1 cellular context compared by ENCODE assay signal in the genomic region with DNA sequence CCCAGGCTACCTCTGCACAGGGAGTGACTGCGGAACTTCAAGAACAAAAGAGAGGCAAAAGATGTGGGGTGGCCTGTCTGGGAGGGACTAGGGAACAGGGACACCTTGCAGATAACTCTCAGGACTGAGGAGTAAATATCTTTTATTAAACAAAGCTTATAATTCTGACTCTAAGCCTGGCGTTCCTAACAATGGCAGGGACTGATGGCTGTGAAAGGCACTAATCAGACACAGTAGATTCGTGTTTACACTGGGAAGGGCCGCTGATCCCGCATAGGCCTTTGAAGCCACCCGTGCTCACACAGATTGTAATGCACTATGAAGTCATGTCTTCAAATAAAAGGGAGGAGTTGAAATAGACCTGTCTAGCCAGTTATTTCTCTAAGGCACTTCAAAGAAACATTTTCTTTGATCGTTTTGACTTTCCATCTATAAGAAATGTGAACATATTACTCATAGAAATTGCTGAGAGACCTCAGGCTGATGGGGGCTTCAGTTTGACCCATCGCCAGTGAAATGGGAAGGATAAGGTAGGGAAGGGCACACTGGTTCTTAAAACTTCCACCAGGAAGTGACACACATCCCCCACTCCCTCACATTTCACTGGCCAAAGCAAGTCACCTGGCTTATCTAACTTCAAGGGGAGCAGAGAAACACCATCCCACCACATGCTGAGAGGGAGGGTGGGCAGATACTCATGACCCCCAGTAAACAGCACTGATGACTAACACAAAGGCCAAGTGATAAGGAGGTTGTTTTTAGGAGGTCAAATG.
TF ChIP-seq lines count a peak whose summit lies in the region.

No MANE protein-coding gene starts in this region.

TF ChIP-seq in HepG2, 621 proteins besides CTCF, POLR2A, EP300 and RAD21 (continued from another document and continues in another):
- no peak for TF ChIP-seq ZMAT3 (CRISPR knock-in tag; conservative IDR thresholded peaks at IDR 0.05)
- TF ChIP-seq ZNF12 (CRISPR knock-in tag; IDR thresholded peaks at IDR 0.05): no peak
- no peak for TF ChIP-seq HDAC6 (IDR thresholded peaks at IDR 0.05; ENCODE audit: low read depth, low read length)
- TF ChIP-seq ZNF883 (CRISPR knock-in tag; IDR thresholded peaks at IDR 0.05; ENCODE audit: not compliant biosample characterization): no peak
- TF ChIP-seq PAX8 (CRISPR knock-in tag; IDR thresholded peaks at IDR 0.05; ENCODE audit: borderline replicate concordance): no peak
- no peak for TF ChIP-seq PTBP1 (IDR thresholded peaks at IDR 0.05; ENCODE audit: low read depth, low read length, poor library complexity, severe bottlenecking)
- TF ChIP-seq ZNF598 (CRISPR knock-in tag; IDR thresholded peaks at IDR 0.05; ENCODE audit: borderline replicate concordance): no peak; the same call in 1 of the 2 replicates
- TF ChIP-seq, protein P1, sequence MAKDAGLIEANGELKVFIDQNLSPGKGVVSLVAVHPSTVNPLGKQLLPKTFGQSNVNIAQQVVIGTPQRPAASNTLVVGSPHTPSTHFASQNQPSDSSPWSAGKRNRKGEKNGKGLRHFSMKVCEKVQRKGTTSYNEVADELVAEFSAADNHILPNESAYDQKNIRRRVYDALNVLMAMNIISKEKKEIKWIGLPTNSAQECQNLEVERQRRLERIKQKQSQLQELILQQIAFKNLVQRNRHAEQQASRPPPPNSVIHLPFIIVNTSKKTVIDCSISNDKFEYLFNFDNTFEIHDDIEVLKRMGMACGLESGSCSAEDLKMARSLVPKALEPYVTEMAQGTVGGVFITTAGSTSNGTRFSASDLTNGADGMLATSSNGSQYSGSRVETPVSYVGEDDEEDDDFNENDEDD (CRISPR knock-in tag; IDR thresholded peaks at IDR 0.05; ENCODE audit: borderline replicate concordance): no peak
- no peak for TF ChIP-seq ZNF441 (CRISPR knock-in tag; IDR thresholded peaks at IDR 0.05; ENCODE audit: borderline replicate concordance)
- no peak; the same call in 1 of the 2 replicates for TF ChIP-seq ZFP36L1 (CRISPR knock-in tag; IDR thresholded peaks at IDR 0.05)
- no peak for TF ChIP-seq KDM5B (CRISPR knock-in tag; IDR thresholded peaks at IDR 0.05; ENCODE audit: borderline replicate concordance)
- TF ChIP-seq, protein P2, sequence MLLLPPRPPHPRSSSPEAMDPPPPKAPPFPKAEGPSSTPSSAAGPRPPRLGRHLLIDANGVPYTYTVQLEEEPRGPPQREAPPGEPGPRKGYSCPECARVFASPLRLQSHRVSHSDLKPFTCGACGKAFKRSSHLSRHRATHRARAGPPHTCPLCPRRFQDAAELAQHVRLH (CRISPR knock-in tag; IDR thresholded peaks at IDR 0.05; ENCODE audit: borderline replicate concordance, low read depth): no peak; the same call in 1 of the 2 replicates
- no peak for TF ChIP-seq ZNF354B (CRISPR knock-in tag; IDR thresholded peaks at IDR 0.05)
- TF ChIP-seq, protein P3, sequence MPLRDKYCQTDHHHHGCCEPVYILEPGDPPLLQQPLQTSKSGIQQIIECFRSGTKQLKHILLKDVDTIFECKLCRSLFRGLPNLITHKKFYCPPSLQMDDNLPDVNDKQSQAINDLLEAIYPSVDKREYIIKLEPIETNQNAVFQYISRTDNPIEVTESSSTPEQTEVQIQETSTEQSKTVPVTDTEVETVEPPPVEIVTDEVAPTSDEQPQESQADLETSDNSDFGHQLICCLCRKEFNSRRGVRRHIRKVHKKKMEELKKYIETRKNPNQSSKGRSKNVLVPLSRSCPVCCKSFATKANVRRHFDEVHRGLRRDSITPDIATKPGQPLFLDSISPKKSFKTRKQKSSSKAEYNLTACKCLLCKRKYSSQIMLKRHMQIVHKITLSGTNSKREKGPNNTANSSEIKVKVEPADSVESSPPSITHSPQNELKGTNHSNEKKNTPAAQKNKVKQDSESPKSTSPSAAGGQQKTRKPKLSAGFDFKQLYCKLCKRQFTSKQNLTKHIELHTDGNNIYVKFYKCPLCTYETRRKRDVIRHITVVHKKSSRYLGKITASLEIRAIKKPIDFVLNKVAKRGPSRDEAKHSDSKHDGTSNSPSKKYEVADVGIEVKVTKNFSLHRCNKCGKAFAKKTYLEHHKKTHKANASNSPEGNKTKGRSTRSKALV (CRISPR knock-in tag; IDR thresholded peaks at IDR 0.05): no peak
- peak; percentile 71; the same call in 1 of the 2 replicates for TF ChIP-seq FOXK2 (IDR thresholded peaks at IDR 0.05)
- 0 out of 2 replicates have a peak, but pooled peaks have one; percentile 10 for TF ChIP-seq IRF2 (CRISPR knock-in tag; IDR thresholded peaks at IDR 0.05)
- TF ChIP-seq, protein P4, sequence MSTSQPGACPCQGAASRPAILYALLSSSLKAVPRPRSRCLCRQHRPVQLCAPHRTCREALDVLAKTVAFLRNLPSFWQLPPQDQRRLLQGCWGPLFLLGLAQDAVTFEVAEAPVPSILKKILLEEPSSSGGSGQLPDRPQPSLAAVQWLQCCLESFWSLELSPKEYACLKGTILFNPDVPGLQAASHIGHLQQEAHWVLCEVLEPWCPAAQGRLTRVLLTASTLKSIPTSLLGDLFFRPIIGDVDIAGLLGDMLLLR (CRISPR knock-in tag; IDR thresholded peaks at IDR 0.05): no peak
- TF ChIP-seq NAIF1 (CRISPR knock-in tag; IDR thresholded peaks at IDR 0.05; ENCODE audit: borderline replicate concordance): 0 out of 2 replicates have a peak, but pooled peaks have one; percentile 55
- no peak for TF ChIP-seq ZNF782 (CRISPR knock-in tag; IDR thresholded peaks at IDR 0.05; ENCODE audit: borderline replicate concordance)
- peak; percentile 79 for TF ChIP-seq NFIC (IDR thresholded peaks at IDR 0.05; ENCODE audit: low read length)
- TF ChIP-seq, protein P5, sequence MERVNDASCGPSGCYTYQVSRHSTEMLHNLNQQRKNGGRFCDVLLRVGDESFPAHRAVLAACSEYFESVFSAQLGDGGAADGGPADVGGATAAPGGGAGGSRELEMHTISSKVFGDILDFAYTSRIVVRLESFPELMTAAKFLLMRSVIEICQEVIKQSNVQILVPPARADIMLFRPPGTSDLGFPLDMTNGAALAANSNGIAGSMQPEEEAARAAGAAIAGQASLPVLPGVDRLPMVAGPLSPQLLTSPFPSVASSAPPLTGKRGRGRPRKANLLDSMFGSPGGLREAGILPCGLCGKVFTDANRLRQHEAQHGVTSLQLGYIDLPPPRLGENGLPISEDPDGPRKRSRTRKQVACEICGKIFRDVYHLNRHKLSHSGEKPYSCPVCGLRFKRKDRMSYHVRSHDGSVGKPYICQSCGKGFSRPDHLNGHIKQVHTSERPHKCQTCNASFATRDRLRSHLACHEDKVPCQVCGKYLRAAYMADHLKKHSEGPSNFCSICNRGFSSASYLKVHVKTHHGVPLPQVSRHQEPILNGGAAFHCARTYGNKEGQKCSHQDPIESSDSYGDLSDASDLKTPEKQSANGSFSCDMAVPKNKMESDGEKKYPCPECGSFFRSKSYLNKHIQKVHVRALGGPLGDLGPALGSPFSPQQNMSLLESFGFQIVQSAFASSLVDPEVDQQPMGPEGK (CRISPR knock-in tag; IDR thresholded peaks at IDR 0.05): peak; percentile 98
- TF ChIP-seq CC2D1A (CRISPR knock-in tag; IDR thresholded peaks at IDR 0.05): no peak
- no peak for TF ChIP-seq ZNF761 (CRISPR knock-in tag; conservative IDR thresholded peaks at IDR 0.05)
- no peak for TF ChIP-seq ATRX (CRISPR knock-in tag; IDR thresholded peaks at IDR 0.05; ENCODE audit: borderline replicate concordance)
- no peak for TF ChIP-seq HOXA9 (CRISPR knock-in tag; IDR thresholded peaks at IDR 0.05; ENCODE audit: borderline replicate concordance)
- TF ChIP-seq SALL2 (CRISPR knock-in tag; IDR thresholded peaks at IDR 0.05): peak; percentile 63; the same call in 1 of the 2 replicates
- TF ChIP-seq, protein P6, sequence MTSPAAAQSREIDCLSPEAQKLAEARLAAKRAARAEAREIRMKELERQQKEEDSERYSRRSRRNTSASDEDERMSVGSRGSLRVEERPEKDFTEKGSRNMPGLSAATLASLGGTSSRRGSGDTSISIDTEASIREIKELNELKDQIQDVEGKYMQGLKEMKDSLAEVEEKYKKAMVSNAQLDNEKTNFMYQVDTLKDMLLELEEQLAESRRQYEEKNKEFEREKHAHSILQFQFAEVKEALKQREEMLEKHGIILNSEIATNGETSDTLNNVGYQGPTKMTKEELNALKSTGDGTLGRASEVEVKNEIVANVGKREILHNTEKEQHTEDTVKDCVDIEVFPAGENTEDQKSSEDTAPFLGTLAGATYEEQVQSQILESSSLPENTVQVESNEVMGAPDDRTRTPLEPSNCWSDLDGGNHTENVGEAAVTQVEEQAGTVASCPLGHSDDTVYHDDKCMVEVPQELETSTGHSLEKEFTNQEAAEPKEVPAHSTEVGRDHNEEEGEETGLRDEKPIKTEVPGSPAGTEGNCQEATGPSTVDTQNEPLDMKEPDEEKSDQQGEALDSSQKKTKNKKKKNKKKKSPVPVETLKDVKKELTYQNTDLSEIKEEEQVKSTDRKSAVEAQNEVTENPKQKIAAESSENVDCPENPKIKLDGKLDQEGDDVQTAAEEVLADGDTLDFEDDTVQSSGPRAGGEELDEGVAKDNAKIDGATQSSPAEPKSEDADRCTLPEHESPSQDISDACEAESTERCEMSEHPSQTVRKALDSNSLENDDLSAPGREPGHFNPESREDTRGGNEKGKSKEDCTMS (CRISPR knock-in tag; conservative IDR thresholded peaks at IDR 0.05): no peak
- no peak for TF ChIP-seq ZNF747 (CRISPR knock-in tag; IDR thresholded peaks at IDR 0.05; ENCODE audit: borderline replicate concordance)
- TF ChIP-seq ZNF331 (CRISPR knock-in tag; IDR thresholded peaks at IDR 0.05): peak; percentile 43; the same call in 1 of the 2 replicates
- no peak; the same call in 1 of the 2 replicates for TF ChIP-seq BORCS8-MEF2B (CRISPR knock-in tag; IDR thresholded peaks at IDR 0.05)
- TF ChIP-seq DNMT1 (CRISPR knock-in tag; IDR thresholded peaks at IDR 0.05): no peak
- peak; percentile 90 for TF ChIP-seq ZNF264 (CRISPR knock-in tag; IDR thresholded peaks at IDR 0.05)
- no peak for TF ChIP-seq TBP (CRISPR knock-in tag; IDR thresholded peaks at IDR 0.05)
- TF ChIP-seq, protein P7, sequence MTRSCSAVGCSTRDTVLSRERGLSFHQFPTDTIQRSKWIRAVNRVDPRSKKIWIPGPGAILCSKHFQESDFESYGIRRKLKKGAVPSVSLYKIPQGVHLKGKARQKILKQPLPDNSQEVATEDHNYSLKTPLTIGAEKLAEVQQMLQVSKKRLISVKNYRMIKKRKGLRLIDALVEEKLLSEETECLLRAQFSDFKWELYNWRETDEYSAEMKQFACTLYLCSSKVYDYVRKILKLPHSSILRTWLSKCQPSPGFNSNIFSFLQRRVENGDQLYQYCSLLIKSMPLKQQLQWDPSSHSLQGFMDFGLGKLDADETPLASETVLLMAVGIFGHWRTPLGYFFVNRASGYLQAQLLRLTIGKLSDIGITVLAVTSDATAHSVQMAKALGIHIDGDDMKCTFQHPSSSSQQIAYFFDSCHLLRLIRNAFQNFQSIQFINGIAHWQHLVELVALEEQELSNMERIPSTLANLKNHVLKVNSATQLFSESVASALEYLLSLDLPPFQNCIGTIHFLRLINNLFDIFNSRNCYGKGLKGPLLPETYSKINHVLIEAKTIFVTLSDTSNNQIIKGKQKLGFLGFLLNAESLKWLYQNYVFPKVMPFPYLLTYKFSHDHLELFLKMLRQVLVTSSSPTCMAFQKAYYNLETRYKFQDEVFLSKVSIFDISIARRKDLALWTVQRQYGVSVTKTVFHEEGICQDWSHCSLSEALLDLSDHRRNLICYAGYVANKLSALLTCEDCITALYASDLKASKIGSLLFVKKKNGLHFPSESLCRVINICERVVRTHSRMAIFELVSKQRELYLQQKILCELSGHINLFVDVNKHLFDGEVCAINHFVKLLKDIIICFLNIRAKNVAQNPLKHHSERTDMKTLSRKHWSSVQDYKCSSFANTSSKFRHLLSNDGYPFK (CRISPR knock-in tag; IDR thresholded peaks at IDR 0.05; ENCODE audit: borderline replicate concordance): no peak
- peak; percentile 18; the same call in 1 of the 2 replicates for TF ChIP-seq MXD4 (CRISPR knock-in tag; IDR thresholded peaks at IDR 0.05)
- TF ChIP-seq, protein P8, sequence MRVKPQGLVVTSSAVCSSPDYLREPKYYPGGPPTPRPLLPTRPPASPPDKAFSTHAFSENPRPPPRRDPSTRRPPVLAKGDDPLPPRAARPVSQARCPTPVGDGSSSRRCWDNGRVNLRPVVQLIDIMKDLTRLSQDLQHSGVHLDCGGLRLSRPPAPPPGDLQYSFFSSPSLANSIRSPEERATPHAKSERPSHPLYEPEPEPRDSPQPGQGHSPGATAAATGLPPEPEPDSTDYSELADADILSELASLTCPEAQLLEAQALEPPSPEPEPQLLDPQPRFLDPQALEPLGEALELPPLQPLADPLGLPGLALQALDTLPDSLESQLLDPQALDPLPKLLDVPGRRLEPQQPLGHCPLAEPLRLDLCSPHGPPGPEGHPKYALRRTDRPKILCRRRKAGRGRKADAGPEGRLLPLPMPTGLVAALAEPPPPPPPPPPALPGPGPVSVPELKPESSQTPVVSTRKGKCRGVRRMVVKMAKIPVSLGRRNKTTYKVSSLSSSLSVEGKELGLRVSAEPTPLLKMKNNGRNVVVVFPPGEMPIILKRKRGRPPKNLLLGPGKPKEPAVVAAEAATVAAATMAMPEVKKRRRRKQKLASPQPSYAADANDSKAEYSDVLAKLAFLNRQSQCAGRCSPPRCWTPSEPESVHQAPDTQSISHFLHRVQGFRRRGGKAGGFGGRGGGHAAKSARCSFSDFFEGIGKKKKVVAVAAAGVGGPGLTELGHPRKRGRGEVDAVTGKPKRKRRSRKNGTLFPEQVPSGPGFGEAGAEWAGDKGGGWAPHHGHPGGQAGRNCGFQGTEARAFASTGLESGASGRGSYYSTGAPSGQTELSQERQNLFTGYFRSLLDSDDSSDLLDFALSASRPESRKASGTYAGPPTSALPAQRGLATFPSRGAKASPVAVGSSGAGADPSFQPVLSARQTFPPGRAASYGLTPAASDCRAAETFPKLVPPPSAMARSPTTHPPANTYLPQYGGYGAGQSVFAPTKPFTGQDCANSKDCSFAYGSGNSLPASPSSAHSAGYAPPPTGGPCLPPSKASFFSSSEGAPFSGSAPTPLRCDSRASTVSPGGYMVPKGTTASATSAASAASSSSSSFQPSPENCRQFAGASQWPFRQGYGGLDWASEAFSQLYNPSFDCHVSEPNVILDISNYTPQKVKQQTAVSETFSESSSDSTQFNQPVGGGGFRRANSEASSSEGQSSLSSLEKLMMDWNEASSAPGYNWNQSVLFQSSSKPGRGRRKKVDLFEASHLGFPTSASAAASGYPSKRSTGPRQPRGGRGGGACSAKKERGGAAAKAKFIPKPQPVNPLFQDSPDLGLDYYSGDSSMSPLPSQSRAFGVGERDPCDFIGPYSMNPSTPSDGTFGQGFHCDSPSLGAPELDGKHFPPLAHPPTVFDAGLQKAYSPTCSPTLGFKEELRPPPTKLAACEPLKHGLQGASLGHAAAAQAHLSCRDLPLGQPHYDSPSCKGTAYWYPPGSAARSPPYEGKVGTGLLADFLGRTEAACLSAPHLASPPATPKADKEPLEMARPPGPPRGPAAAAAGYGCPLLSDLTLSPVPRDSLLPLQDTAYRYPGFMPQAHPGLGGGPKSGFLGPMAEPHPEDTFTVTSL (CRISPR knock-in tag; IDR thresholded peaks at IDR 0.05; ENCODE audit: borderline replicate concordance): no peak; the same call in none of the 2 replicates
- TF ChIP-seq ZBTB1 (CRISPR knock-in tag; IDR thresholded peaks at IDR 0.05; ENCODE audit: borderline replicate concordance): no peak
- TF ChIP-seq KLF16 (CRISPR knock-in tag; IDR thresholded peaks at IDR 0.05): no peak
- no peak for TF ChIP-seq FOXP1 (IDR thresholded peaks at IDR 0.05)
- peak; percentile 76 for TF ChIP-seq FOXP1 (CRISPR knock-in tag; IDR thresholded peaks at IDR 0.05)
- peak; percentile 65; the same call in 1 of the 2 replicates for TF ChIP-seq NFKBIZ (CRISPR knock-in tag; IDR thresholded peaks at IDR 0.05)
- TF ChIP-seq STAG1 (CRISPR knock-in tag; IDR thresholded peaks at IDR 0.05): peak; percentile 8; the same call in 1 of the 2 replicates
- peak; percentile 91 for TF ChIP-seq GFI1 (CRISPR knock-in tag; IDR thresholded peaks at IDR 0.05; ENCODE audit: borderline replicate concordance)
- no peak for TF ChIP-seq ZNF841 (CRISPR knock-in tag; IDR thresholded peaks at IDR 0.05; ENCODE audit: borderline replicate concordance)
- TF ChIP-seq KAT8 (CRISPR knock-in tag; IDR thresholded peaks at IDR 0.05): 0 out of 2 replicates have a peak, but pooled peaks have one; percentile 34
